17 cellular contexts compared by ENCODE assay signal in genomic region chr17:78844301-78845005, GRCh38. TPM values are rescaled to one million over a fixed set of nuclear protein-coding genes. Genes with fewer than 3 reads are reported as not detected.
DNase-seq lines count a peak whose midpoint lies in the region; ATAC-seq and TF ChIP-seq lines count a peak whose summit lies in the region.
"Had no signal": no experiment of that assay in that cellular context is flagged by ENCODE, and none has a peak within 500 bp of the region (broad histone marks: within the 10 kb centered on the region; RNA-seq: fewer than 3 reads in every experiment).

No MANE protein-coding gene starts in this region.

- intact Hi-C loops in CD4-positive, alpha-beta T cell (cut with DNase I, micrococcal nuclease), result loop anchor here (5.0 to 10.0 kb wide), 2 partner anchors 37 to 590 kb away; no protein-coding TSS in a partner anchor
- intact Hi-C loops in Right ventricle myocardium superior (cut with DNase I), result no loop called here
- intact Hi-C loops in cardiac septum (cut with DNase I), result no loop called here

- peak overlapping the region; percentile 78 for H3K27ac Mint-ChIP-seq in CD4-positive, alpha-beta T cell
- H3K27ac Mint-ChIP-seq: activated T-helper 17 cell treated with anti-CD3 and anti-CD28 coated beads, Interleukin-2, amount 50 U/mL, for 72 hours had no signal

- no peak for ATAC-seq in CD4-positive, alpha-beta T cell (ENCODE audit: poor library complexity)
- no peak for ATAC-seq in Right ventricle myocardium superior (ENCODE audit: poor library complexity)
- ATAC-seq: activated T-helper 17 cell treated with anti-CD3 and anti-CD28 coated beads, Interleukin-2, amount 50 U/mL, for 72 hours; pancreas had no signal

- no peaks in the 10 kb centered on the region for H3K9me3 Mint-ChIP-seq in CD4-positive, alpha-beta T cell
- H3K9me3 Mint-ChIP-seq: activated T-helper 17 cell treated with anti-CD3 and anti-CD28 coated beads, Interleukin-2, amount 50 U/mL, for 72 hours; central memory CD8-positive, alpha-beta T cell had no signal

- H3K4me3 Mint-ChIP-seq in CD4-positive, alpha-beta T cell, result peak overlapping the region; percentile 23
- H3K4me3 Mint-ChIP-seq: activated T-helper 17 cell treated with anti-CD3 and anti-CD28 coated beads, Interleukin-2, amount 50 U/mL, for 72 hours; central memory CD8-positive, alpha-beta T cell had no signal

- peaks cover 11% of the 10 kb centered on the region for H3K36me3 Mint-ChIP-seq in CD4-positive, alpha-beta T cell (ENCODE audit: low read depth)

- no peaks in the 10 kb centered on the region for H3K27me3 ChIP-seq in CD4-positive, alpha-beta T cell (ENCODE audit: control insufficient read depth, insufficient read depth, low read length)
- H3K27me3 ChIP-seq: pancreas had no signal

- peaks cover 24% of the 10 kb centered on the region for H3K4me1 Mint-ChIP-seq in CD4-positive, alpha-beta T cell (ENCODE audit: low read depth)

- DNase-seq in CD4-positive, alpha-beta T cell, result no peak
- DNase-seq in HK-2 (ENCODE audit: unreplicated experiment) (peak; percentile 20), dermis microvascular lymphatic vessel endothelial cell (ENCODE audit: low read depth in 2 of 2) (peak; percentile 52 to 71), midbrain (lab: John Stamatoyannopoulos, UW) (peak; percentile 46), NK-92 (lab: John Stamatoyannopoulos, UW; ENCODE audit: unreplicated experiment) (no peak), Right ventricle myocardium superior (no peak), RKO (ENCODE audit: low spot score) (no peak), cardiac septum (ENCODE audit: low spot score) (no peak)
- DNase-seq: activated CD4-positive, CD25-positive, alpha-beta regulatory T cell; GOT3; KBM-7; left ventricle myocardium inferior; NCI-H1694 treated with DMSO at 0.1 percent for 48 hours; stimulated activated naive CD4-positive, alpha-beta T cell treated with Interleukin-2 at 50 U/mL for 16 hours had no signal

- POLR2A ChIA-PET in CD4-positive, alpha-beta T cell (lab: Charles Lee), result interaction anchor here (1.5 kb wide), 1 partner anchor 65 kb away, joined by 3 read pairs; no protein-coding TSS in a partner anchor

- H3K27ac ChIP-seq in CD4-positive, alpha-beta T cell (ENCODE audit: low read depth, low read length), result no peak overlapping the region
- H3K27ac ChIP-seq: left ventricle myocardium inferior, pancreas had no signal

- CTCF ChIA-PET in CD4-positive, alpha-beta T cell (lab: Charles Lee), result interaction anchor here (0.7 to 1.5 kb wide), 2 partner anchors 25 to 152 kb away, joined by 3 to 10 read pairs; no protein-coding TSS in a partner anchor

- H3K9me3 ChIP-seq in CD4-positive, alpha-beta T cell (ENCODE audit: control insufficient read depth, low read length), result no peaks in the 10 kb centered on the region
- H3K9me3 ChIP-seq: left ventricle myocardium inferior, pancreas had no signal

- TF ChIP-seq CTCF in CD4-positive, alpha-beta T cell (IDR thresholded peaks at IDR 0.05), result no peak

- no peaks in the 10 kb centered on the region for H3K27me3 Mint-ChIP-seq in CD4-positive, alpha-beta T cell
- H3K27me3 Mint-ChIP-seq: activated T-helper 17 cell treated with anti-CD3 and anti-CD28 coated beads, Interleukin-2, amount 50 U/mL, for 72 hours; central memory CD8-positive, alpha-beta T cell had no signal

RNA-seq across cellular contexts. Expression of gene USP36, which starts 3.8 kb away (rescaled TPM):
- total RNA-seq in CD4-positive, alpha-beta T cell, result 100 to 1,000 TPM; 489 to 494 TPM
- 7.8 and 18.2 TPM in 2 replicates for total RNA-seq in dermis microvascular lymphatic vessel endothelial cell
- 17.8 TPM for total RNA-seq in Right ventricle myocardium superior
- 19.5 TPM for total RNA-seq in cardiac septum

RNA-seq across cellular contexts. Expression of gene CEP295NL, which starts 58.5 kb away (rescaled TPM):
- 1 to 10 TPM; 2.6 to 2.7 TPM for total RNA-seq in CD4-positive, alpha-beta T cell
- total RNA-seq in dermis microvascular lymphatic vessel endothelial cell, result 0.64 and 2.3 TPM in 2 replicates
- total RNA-seq in Right ventricle myocardium superior, result 0.70 TPM
- 1.6 TPM for total RNA-seq in cardiac septum
- total RNA-seq: activated T-helper 17 cell treated with anti-CD3 and anti-CD28 coated beads, Interleukin-2, amount 50 U/mL, for 72 hours had no signal

Comparison
In these comparisons a context has a peak if more than half of its experiments do, and no peak if none do; other contexts are left out.
1. DNase-seq: peak in HK-2 (single experiment), dermis microvascular lymphatic vessel endothelial cell (2 of 2) and midbrain (single experiment); none in CD4-positive, alpha-beta T cell (0 of 10), NK-92 (single experiment), Right ventricle myocardium superior (single experiment), RKO (single experiment) and cardiac septum (single experiment).
2. RNA of gene USP36, which starts 3.8 kb away (total RNA-seq): 489 to 494 TPM in CD4-positive, alpha-beta T cell; 19.5 TPM in cardiac septum (single experiment), 17.8 TPM in Right ventricle myocardium superior (single experiment) and 7.8 to 18.2 TPM in dermis microvascular lymphatic vessel endothelial cell; every median in the first group is over 10 times any median in the second.
3. intact Hi-C loops: an anchor here in CD4-positive, alpha-beta T cell (5.0 to 10.0 kb wide); none called in Right ventricle myocardium superior and cardiac septum.